ENCODE assay signal across 2 cellular contexts in the genomic region with DNA sequence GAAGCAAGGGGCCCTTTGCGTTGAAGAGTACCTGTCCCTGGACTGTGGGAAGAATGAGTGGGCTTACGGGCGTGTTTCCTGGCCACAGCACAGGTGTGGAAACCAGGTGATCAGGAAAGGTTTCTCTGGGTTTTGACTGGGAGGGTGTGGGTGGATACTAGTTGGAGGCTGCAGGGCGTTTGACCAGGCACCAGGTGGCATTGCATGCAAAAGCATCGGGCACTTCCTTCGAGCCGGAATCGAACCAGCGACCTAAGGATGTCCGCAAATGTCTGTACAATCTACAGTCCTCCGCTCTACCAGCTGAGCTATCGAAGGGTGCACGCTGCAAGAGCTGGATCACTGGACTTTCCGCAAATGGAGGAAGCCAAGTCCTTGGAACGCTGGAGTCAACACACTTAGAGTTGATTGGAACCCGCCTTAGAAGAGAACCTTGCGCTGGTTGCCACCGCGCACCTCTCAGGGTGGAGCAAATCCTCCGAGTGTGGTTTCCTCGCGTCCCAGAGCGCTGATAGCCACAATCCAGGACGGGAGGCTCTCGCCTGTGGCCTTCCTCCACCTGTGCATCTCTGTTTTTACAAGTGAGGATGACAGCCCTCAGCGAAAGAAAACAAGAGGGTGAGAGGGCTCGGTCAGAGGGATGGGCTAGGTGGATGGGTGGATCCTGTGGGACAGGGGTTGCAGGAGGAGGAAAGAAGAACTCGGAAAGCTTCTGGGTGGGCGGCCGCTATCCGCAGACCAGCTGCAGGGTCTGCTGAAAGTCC.
TF ChIP-seq lines count a peak whose summit lies in the region.

No MANE protein-coding gene starts in this region.

TF ChIP-seq in Ishikawa, 13 proteins besides CTCF, POLR2A, EP300 and RAD21:
- TF ChIP-seq FOXM1 (IDR thresholded peaks at IDR 0.05; ENCODE audit: borderline replicate concordance, low read depth) (no peak), TAF1 (IDR thresholded peaks at IDR 0.05; ENCODE audit: low read depth) (no peak), TEAD4 (IDR thresholded peaks at IDR 0.05) (peak; percentile 30; the same call in 1 of the 2 replicates), CEBPB (IDR thresholded peaks at IDR 0.05) (no peak), TCF12 (IDR thresholded peaks at IDR 0.05; ENCODE audit: low read depth) (no peak), ZBTB7A (IDR thresholded peaks at IDR 0.05; ENCODE audit: low read depth) (no peak), YY1 (IDR thresholded peaks at IDR 0.05; ENCODE audit: low read depth) (no peak), EGR1 (IDR thresholded peaks at IDR 0.05) (no peak)
- TF ChIP-seq, protein P1, sequence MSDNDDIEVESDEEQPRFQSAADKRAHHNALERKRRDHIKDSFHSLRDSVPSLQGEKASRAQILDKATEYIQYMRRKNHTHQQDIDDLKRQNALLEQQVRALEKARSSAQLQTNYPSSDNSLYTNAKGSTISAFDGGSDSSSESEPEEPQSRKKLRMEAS (IDR thresholded peaks at IDR 0.05) = no peak

TF ChIP-seq in GM12878, 131 proteins besides CTCF, POLR2A, EP300 and RAD21 (continues in another document):
- TF ChIP-seq, protein P2, sequence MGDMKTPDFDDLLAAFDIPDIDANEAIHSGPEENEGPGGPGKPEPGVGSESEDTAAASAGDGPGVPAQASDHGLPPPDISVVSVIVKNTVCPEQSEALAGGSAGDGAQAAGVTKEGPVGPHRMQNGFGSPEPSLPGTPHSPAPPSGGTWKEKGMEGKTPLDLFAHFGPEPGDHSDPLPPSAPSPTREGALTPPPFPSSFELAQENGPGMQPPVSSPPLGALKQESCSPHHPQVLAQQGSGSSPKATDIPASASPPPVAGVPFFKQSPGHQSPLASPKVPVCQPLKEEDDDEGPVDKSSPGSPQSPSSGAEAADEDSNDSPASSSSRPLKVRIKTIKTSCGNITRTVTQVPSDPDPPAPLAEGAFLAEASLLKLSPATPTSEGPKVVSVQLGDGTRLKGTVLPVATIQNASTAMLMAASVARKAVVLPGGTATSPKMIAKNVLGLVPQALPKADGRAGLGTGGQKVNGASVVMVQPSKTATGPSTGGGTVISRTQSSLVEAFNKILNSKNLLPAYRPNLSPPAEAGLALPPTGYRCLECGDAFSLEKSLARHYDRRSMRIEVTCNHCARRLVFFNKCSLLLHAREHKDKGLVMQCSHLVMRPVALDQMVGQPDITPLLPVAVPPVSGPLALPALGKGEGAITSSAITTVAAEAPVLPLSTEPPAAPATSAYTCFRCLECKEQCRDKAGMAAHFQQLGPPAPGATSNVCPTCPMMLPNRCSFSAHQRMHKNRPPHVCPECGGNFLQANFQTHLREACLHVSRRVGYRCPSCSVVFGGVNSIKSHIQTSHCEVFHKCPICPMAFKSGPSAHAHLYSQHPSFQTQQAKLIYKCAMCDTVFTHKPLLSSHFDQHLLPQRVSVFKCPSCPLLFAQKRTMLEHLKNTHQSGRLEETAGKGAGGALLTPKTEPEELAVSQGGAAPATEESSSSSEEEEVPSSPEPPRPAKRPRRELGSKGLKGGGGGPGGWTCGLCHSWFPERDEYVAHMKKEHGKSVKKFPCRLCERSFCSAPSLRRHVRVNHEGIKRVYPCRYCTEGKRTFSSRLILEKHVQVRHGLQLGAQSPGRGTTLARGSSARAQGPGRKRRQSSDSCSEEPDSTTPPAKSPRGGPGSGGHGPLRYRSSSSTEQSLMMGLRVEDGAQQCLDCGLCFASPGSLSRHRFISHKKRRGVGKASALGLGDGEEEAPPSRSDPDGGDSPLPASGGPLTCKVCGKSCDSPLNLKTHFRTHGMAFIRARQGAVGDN (IDR thresholded peaks at IDR 0.05) = no peak
- peak; percentile 64; the same call in 1 of the 2 replicates for TF ChIP-seq ZNF217 (IDR thresholded peaks at IDR 0.05)
- TF ChIP-seq GABPA (IDR thresholded peaks at IDR 0.05; ENCODE audit: low read depth) = no peak
- peak; percentile 19; the same call in 1 of the 2 replicates for TF ChIP-seq TCF3 (IDR thresholded peaks at IDR 0.05; ENCODE audit: borderline replicate concordance, insufficient read depth, low read depth, low read length)
- TF ChIP-seq, protein P3, sequence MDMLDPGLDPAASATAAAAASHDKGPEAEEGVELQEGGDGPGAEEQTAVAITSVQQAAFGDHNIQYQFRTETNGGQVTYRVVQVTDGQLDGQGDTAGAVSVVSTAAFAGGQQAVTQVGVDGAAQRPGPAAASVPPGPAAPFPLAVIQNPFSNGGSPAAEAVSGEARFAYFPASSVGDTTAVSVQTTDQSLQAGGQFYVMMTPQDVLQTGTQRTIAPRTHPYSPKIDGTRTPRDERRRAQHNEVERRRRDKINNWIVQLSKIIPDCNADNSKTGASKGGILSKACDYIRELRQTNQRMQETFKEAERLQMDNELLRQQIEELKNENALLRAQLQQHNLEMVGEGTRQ (IDR thresholded peaks at IDR 0.05; ENCODE audit: borderline replicate concordance, low read depth, low read length) = no peak
- 0 out of 2 replicates have a peak, but pooled peaks have one; percentile 17 for TF ChIP-seq MTA3 (IDR thresholded peaks at IDR 0.05; ENCODE audit: borderline replicate concordance, low read length)
- peak; percentile 41; the same call in 1 of the 2 replicates for TF ChIP-seq RUNX3 (IDR thresholded peaks at IDR 0.05; ENCODE audit: low read length)
- TF ChIP-seq WRNIP1 (IDR thresholded peaks at IDR 0.05; ENCODE audit: borderline replicate concordance, low read depth, low read length) = 0 out of 2 replicates have a peak, but pooled peaks have one; percentile 25
- peak in 1 of 2 experiments; percentile 44; a peak in 1 of 3 replicates for TF ChIP-seq EGR1 (IDR thresholded peaks at IDR 0.05; ENCODE audit: borderline replicate concordance in 1 of 2, low read depth in 2 of 2, low read length in 2 of 2)
- TF ChIP-seq, protein P4, sequence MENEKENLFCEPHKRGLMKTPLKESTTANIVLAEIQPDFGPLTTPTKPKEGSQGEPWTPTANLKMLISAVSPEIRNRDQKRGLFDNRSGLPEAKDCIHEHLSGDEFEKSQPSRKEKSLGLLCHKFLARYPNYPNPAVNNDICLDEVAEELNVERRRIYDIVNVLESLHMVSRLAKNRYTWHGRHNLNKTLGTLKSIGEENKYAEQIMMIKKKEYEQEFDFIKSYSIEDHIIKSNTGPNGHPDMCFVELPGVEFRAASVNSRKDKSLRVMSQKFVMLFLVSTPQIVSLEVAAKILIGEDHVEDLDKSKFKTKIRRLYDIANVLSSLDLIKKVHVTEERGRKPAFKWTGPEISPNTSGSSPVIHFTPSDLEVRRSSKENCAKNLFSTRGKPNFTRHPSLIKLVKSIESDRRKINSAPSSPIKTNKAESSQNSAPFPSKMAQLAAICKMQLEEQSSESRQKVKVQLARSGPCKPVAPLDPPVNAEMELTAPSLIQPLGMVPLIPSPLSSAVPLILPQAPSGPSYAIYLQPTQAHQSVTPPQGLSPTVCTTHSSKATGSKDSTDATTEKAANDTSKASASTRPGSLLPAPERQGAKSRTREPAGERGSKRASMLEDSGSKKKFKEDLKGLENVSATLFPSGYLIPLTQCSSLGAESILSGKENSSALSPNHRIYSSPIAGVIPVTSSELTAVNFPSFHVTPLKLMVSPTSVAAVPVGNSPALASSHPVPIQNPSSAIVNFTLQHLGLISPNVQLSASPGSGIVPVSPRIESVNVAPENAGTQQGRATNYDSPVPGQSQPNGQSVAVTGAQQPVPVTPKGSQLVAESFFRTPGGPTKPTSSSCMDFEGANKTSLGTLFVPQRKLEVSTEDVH (IDR thresholded peaks at IDR 0.05; ENCODE audit: low read depth, partially characterized antibody) = no peak
- peak; percentile 30; the same call in 1 of the 2 replicates for TF ChIP-seq MTA2 (IDR thresholded peaks at IDR 0.05; ENCODE audit: low read depth)
- TF ChIP-seq, protein P5, sequence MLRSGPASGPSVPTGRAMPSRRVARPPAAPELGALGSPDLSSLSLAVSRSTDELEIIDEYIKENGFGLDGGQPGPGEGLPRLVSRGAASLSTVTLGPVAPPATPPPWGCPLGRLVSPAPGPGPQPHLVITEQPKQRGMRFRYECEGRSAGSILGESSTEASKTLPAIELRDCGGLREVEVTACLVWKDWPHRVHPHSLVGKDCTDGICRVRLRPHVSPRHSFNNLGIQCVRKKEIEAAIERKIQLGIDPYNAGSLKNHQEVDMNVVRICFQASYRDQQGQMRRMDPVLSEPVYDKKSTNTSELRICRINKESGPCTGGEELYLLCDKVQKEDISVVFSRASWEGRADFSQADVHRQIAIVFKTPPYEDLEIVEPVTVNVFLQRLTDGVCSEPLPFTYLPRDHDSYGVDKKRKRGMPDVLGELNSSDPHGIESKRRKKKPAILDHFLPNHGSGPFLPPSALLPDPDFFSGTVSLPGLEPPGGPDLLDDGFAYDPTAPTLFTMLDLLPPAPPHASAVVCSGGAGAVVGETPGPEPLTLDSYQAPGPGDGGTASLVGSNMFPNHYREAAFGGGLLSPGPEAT (IDR thresholded peaks at IDR 0.05; ENCODE audit: low read depth) = 0 out of 2 replicates have a peak, but pooled peaks have one; percentile 30
- peak; percentile 97 for TF ChIP-seq ZNF24 (IDR thresholded peaks at IDR 0.05)
- peak; percentile 62; the same call in 1 of the 2 replicates for TF ChIP-seq IRF4 (IDR thresholded peaks at IDR 0.05; ENCODE audit: low read depth, low read length)
- TF ChIP-seq POLR2AphosphoS2 (IDR thresholded peaks at IDR 0.05; ENCODE audit: low read depth, low read length) = no peak
- TF ChIP-seq, protein P6, sequence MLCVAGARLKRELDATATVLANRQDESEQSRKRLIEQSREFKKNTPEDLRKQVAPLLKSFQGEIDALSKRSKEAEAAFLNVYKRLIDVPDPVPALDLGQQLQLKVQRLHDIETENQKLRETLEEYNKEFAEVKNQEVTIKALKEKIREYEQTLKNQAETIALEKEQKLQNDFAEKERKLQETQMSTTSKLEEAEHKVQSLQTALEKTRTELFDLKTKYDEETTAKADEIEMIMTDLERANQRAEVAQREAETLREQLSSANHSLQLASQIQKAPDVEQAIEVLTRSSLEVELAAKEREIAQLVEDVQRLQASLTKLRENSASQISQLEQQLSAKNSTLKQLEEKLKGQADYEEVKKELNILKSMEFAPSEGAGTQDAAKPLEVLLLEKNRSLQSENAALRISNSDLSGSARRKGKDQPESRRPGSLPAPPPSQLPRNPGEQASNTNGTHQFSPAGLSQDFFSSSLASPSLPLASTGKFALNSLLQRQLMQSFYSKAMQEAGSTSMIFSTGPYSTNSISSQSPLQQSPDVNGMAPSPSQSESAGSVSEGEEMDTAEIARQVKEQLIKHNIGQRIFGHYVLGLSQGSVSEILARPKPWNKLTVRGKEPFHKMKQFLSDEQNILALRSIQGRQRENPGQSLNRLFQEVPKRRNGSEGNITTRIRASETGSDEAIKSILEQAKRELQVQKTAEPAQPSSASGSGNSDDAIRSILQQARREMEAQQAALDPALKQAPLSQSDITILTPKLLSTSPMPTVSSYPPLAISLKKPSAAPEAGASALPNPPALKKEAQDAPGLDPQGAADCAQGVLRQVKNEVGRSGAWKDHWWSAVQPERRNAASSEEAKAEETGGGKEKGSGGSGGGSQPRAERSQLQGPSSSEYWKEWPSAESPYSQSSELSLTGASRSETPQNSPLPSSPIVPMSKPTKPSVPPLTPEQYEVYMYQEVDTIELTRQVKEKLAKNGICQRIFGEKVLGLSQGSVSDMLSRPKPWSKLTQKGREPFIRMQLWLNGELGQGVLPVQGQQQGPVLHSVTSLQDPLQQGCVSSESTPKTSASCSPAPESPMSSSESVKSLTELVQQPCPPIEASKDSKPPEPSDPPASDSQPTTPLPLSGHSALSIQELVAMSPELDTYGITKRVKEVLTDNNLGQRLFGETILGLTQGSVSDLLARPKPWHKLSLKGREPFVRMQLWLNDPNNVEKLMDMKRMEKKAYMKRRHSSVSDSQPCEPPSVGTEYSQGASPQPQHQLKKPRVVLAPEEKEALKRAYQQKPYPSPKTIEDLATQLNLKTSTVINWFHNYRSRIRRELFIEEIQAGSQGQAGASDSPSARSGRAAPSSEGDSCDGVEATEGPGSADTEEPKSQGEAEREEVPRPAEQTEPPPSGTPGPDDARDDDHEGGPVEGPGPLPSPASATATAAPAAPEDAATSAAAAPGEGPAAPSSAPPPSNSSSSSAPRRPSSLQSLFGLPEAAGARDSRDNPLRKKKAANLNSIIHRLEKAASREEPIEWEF (IDR thresholded peaks at IDR 0.05; ENCODE audit: insufficient replicate concordance, low read depth, low read length) = no peak
- TF ChIP-seq ASH2L (IDR thresholded peaks at IDR 0.05; ENCODE audit: borderline replicate concordance, low read depth) = no peak
- TF ChIP-seq TARDBP (IDR thresholded peaks at IDR 0.05; ENCODE audit: borderline replicate concordance) = peak; percentile 71; the same call in 1 of the 2 replicates
- TF ChIP-seq POLR2AphosphoS5 (IDR thresholded peaks at IDR 0.05; ENCODE audit: low read length) = peak; percentile 53; the same call in 1 of the 2 replicates
- no peak for TF ChIP-seq HDAC6 (IDR thresholded peaks at IDR 0.05; ENCODE audit: unreplicated experiment)
- TF ChIP-seq TBL1XR1 (IDR thresholded peaks at IDR 0.05; ENCODE audit: low read depth, low read length) = peak; percentile 43; the same call in 1 of the 2 replicates
- TF ChIP-seq MXI1 (IDR thresholded peaks at IDR 0.05; ENCODE audit: low read depth, low read length) = peak; percentile 60
- TF ChIP-seq, protein P7, sequence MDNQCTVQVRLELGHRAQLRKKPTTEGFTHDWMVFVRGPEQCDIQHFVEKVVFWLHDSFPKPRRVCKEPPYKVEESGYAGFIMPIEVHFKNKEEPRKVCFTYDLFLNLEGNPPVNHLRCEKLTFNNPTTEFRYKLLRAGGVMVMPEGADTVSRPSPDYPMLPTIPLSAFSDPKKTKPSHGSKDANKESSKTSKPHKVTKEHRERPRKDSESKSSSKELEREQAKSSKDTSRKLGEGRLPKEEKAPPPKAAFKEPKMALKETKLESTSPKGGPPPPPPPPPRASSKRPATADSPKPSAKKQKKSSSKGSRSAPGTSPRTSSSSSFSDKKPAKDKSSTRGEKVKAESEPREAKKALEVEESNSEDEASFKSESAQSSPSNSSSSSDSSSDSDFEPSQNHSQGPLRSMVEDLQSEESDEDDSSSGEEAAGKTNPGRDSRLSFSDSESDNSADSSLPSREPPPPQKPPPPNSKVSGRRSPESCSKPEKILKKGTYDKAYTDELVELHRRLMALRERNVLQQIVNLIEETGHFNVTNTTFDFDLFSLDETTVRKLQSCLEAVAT (IDR thresholded peaks at IDR 0.05) = no peak
- no peak for TF ChIP-seq GATAD2B (conservative IDR thresholded peaks at IDR 0.05; ENCODE audit: low read depth)
- peak; percentile 66 for TF ChIP-seq NBN (IDR thresholded peaks at IDR 0.05)
- TF ChIP-seq STAT1 (conservative IDR thresholded peaks at IDR 0.05) = peak; percentile 55; the same call in 1 of the 2 replicates
